Comparison of ENCODE assay signal across 1 cellular context in the genomic region with DNA sequence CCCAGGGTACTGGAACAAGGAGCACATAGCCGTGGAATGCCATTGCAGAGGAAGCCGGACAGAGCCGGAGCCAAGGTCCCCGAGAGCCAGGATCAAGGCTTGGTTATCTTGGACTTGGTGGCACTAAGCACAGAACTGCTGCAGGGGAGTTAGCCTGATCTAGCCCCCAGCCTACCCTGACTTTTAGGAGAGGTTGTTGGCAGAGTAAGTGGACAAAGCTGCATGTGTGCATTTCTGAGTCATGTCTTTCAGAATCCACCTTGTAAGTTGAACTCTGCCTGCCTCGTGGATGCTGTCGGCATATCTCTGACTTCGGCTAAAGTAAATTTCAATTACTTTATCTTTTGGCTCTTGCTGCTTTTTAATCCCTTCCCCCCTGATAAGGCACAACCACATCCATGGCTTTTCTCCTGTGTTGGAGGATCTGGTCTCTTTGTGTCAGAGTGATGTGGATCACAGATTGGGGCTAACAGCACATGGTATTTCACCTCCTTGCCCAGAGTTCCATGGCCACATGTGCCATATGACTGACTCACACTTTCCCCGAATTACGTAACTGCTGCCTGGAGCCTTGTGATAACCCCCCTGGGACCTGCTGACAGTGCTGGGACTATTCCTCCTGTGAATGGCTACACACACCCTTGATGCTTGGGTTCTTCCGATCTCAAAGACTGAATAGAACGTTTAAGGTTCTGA.
TF ChIP-seq lines count a peak whose summit lies in the region.

No MANE protein-coding gene starts in this region.

TF ChIP-seq in K562, 482 proteins besides CTCF, POLR2A, EP300 and RAD21 (continued from another document):
- TF ChIP-seq, protein P1, sequence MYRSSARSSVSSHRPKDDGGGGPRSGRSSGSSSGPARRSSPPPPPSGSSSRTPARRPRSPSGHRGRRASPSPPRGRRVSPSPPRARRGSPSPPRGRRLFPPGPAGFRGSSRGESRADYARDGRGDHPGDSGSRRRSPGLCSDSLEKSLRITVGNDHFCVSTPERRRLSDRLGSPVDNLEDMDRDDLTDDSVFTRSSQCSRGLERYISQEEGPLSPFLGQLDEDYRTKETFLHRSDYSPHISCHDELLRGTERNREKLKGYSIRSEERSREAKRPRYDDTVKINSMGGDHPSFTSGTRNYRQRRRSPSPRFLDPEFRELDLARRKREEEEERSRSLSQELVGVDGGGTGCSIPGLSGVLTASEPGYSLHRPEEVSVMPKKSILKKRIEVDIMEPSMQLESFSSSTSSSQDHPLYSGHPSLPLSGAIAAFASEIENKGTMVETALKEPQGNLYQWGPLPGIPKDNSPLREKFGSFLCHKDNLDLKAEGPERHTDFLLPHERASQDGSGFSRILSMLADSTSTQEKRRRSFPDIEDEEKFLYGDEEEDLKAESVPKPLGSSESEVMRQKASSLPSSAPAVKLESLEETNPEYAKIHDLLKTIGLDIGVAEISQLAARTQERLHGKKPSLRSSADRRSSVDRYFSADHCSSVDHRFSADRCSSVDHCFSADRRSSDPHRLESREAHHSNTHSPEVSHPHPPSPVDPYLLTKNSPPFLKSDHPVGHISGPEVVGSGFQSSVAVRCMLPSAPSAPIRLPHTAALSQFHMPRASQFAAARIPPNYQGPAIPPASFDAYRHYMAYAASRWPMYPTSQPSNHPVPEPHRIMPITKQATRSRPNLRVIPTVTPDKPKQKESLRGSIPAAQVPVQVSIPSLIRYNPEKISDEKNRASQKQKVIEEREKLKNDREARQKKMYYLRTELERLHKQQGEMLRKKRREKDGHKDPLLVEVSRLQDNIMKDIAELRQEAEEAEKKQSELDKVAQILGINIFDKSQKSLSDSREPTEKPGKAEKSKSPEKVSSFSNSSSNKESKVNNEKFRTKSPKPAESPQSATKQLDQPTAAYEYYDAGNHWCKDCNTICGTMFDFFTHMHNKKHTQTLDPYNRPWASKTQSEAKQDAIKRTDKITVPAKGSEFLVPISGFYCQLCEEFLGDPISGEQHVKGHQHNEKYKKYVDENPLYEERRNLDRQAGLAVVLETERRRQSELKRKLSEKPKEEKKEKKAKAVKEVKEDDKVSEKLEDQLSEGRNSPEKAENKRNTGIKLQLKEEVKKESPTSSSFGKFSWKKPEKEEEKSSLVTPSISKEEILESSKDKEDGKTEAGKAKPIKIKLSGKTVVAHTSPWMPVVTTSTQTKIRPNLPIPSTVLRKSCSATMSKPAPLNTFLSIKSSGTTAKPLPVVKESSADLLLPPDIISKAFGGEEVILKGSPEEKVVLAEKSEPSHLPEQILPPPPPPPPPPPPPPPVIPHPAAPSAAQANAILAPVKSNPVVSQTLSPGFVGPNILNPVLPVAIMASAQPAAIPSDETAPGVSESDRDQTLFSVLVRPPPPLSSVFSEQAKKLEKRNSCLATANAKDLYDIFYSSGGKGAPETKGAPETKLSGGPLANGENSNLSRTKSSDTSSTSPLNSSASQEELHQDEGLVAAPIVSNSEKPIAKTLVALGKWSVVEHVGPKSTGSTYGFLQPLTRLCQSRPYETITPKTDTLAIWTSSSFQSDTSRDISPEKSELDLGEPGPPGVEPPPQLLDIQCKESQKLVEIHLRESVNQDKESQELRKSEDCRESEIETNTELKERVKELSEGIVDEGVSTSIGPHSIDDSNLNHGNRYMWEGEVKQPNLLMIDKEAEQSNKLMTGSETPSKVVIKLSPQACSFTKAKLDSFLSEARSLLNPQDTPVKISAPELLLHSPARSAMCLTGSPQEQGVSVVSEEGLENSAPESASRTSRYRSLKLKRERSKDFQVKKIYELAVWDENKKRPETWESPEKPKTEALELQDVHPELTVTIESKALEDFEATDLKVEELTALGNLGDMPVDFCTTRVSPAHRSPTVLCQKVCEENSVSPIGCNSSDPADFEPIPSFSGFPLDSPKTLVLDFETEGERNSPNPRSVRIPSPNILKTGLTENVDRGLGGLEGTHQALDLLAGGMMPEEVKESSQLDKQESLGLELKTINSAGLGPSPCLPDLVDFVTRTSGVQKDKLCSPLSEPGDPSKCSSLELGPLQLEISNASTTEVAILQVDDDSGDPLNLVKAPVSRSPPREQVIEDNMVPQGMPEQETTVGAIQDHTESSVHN (IDR thresholded peaks at IDR 0.05; ENCODE audit: borderline replicate concordance in 1 of 2, low read depth in 1 of 2) = peak in 1 of 2 experiments; percentile 75; a peak in 2 of 4 replicates
- no peak for TF ChIP-seq NR2C1 (IDR thresholded peaks at IDR 0.05)
- 0 out of 2 replicates have a peak, but pooled peaks have one; percentile 22 for TF ChIP-seq NR2C1 (tag; IDR thresholded peaks at IDR 0.05)
- TF ChIP-seq NCOA1 (IDR thresholded peaks at IDR 0.05; ENCODE audit: low read depth) = peak; percentile 60; the same call in 1 of the 2 replicates
- TF ChIP-seq KLF16 (IDR thresholded peaks at IDR 0.05) = peak; percentile 85; the same call in 1 of the 2 replicates
- peak; percentile 66; the same call in 1 of the 2 replicates for TF ChIP-seq PHB2 (IDR thresholded peaks at IDR 0.05; ENCODE audit: low read depth)
- TF ChIP-seq SMAD1 (IDR thresholded peaks at IDR 0.05; ENCODE audit: low read depth, low read length, partially characterized antibody) = no peak
- TF ChIP-seq NFYB (IDR thresholded peaks at IDR 0.05; ENCODE audit: extremely low read depth, insufficient read length) = no peak
- TF ChIP-seq NFIC (IDR thresholded peaks at IDR 0.05) = peak; percentile 83
